ENCODE assay signal across 17 cellular contexts in genomic region chr11:19648321-19648720, GRCh38.
DNase-seq lines count a peak whose midpoint lies in the region; TF ChIP-seq lines count a peak whose summit lies in the region.
"Had no signal": no experiment of that assay in that cellular context is flagged by ENCODE, and none has a peak within 500 bp of the region (broad histone marks: within the 10 kb centered on the region; RNA-seq: fewer than 3 reads in every experiment).

No MANE protein-coding gene starts in this region.

- no peak overlapping the region for H4K91ac ChIP-seq in mesenchymal stem cell (ENCODE audit: low read length)

- H2BK5ac ChIP-seq in mesenchymal stem cell (ENCODE audit: low read depth, low read length, poor library complexity, severe bottlenecking) = no peak overlapping the region

- H3K4me1 ChIP-seq in mesenchymal stem cell (ENCODE audit: control insufficient read depth, insufficient read depth, low read depth, low read length) = peaks cover 15% of the 10 kb centered on the region

- no peak overlapping the region for H2BK12ac ChIP-seq in mesenchymal stem cell (ENCODE audit: low read length in 2 of 2)

- no peak overlapping the region for H3K18ac ChIP-seq in mesenchymal stem cell (ENCODE audit: low read depth in 1 of 2, low read length in 2 of 2)

- no peak overlapping the region for H2AFZ ChIP-seq in mesenchymal stem cell (ENCODE audit: low read depth, low read length)

- 77% methylated on average over 2 of the region's 3 CpGs for WGBS in mesenchymal stem cell

- POLR2A ChIA-PET in RWPE1 (lab: Yijun Ruan, JAX; ENCODE audit: low non-redundant PET) = no interaction called here

- CTCF ChIA-PET in RWPE1 (lab: Yijun Ruan, JAX) = no interaction called here

- no peak overlapping the region for H3K4me3 ChIP-seq in mesenchymal stem cell (ENCODE audit: insufficient read depth in 1 of 2, low read depth in 1 of 2, low read length in 2 of 2)
- H3K4me3 ChIP-seq: SJSA1 had no signal

- H3K4ac ChIP-seq in mesenchymal stem cell (ENCODE audit: low read depth in 1 of 2, low read length in 2 of 2) = no peak overlapping the region

- no peak for TF ChIP-seq CTCF in RWPE1 (conservative IDR thresholded peaks at IDR 0.05; ENCODE audit: low read depth)

- no peak overlapping the region for H2BK120ac ChIP-seq in mesenchymal stem cell (ENCODE audit: low read depth, low read length)

- no peaks in the 10 kb centered on the region for H3K27me3 ChIP-seq in mesenchymal stem cell (ENCODE audit: control insufficient read depth in 1 of 2, insufficient read depth in 1 of 2, low read length in 2 of 2)
- H3K27me3 ChIP-seq: SJSA1 had no signal

- no peak overlapping the region for H3K14ac ChIP-seq in mesenchymal stem cell (ENCODE audit: low read length in 2 of 2)

- no peak overlapping the region for H4K8ac ChIP-seq in mesenchymal stem cell (ENCODE audit: low read length)

- H3K79me1 ChIP-seq in mesenchymal stem cell (replicated peaks; ENCODE audit: low read length, poor library complexity, severe bottlenecking) = peaks cover 1% of the 10 kb centered on the region

- H3K9ac ChIP-seq in mesenchymal stem cell (ENCODE audit: low read length) = no peak overlapping the region

- no peak overlapping the region for H2BK15ac ChIP-seq in mesenchymal stem cell (ENCODE audit: low read depth, poor library complexity, severe bottlenecking)

- H3K27ac ChIP-seq in mesenchymal stem cell (ENCODE audit: low read length, poor library complexity, severe bottlenecking) (no peak overlapping the region), RWPE1 (no peak overlapping the region)
- H3K27ac ChIP-seq: SJSA1 had no signal

- no peaks in the 10 kb centered on the region for H3K9me3 ChIP-seq in mesenchymal stem cell (ENCODE audit: control insufficient read depth, low read length)
- H3K9me3 ChIP-seq: SJSA1 had no signal

- no peak overlapping the region for H3K23ac ChIP-seq in mesenchymal stem cell (ENCODE audit: low read length in 2 of 2)

- H2AK5ac ChIP-seq in mesenchymal stem cell (ENCODE audit: low read length, severe bottlenecking) = no peak overlapping the region

- no peak overlapping the region for H3K4me2 ChIP-seq in mesenchymal stem cell (ENCODE audit: low read length, poor library complexity, severe bottlenecking)

- H3K36me3 ChIP-seq in mesenchymal stem cell (ENCODE audit: control insufficient read depth in 1 of 2, insufficient read depth in 2 of 2, low read depth in 1 of 2, low read length in 2 of 2) = no peaks in the 10 kb centered on the region
- H3K36me3 ChIP-seq: SJSA1 had no signal

- peak; percentile 28 for DNase-seq in DMS 273 treated with DMSO at 0.1 percent for 48 hours (lab: John Stamatoyannopoulos, UW)
- DNase-seq in H4 (ENCODE audit: low spot score) = peak; percentile 65
- DNase-seq in OCI-M1 (lab: John Stamatoyannopoulos, UW) = peak; percentile 15
- peak; percentile 13 for DNase-seq in mesenchymal stem cell
- no peak for DNase-seq in stimulated activated CD4-positive, alpha-beta T cell treated with anti-CD3 and anti-CD28 coated beads, Interleukin-4, amount 100 ng/mL, for 1 hour
- DNase-seq in RWPE1 (ENCODE audit: low spot score) = no peak
- DNase-seq in activated gamma-delta T cell (lab: John Stamatoyannopoulos, UW) = no peak
- DNase-seq: C1 segment of cervical spinal cord; CD8-positive, alpha-beta memory T cell; GDM1; KBM-7; NCI-H1417 treated with DMSO at 0.1 percent for 48 hours; NCI-H2081 treated with DMSO at 0.1 percent for 48 hours; NCI-H524; NCI-H82; T-helper 17 cell had no signal

Comparison
In these comparisons a context has a peak if more than half of its experiments do, and no peak if none do; other contexts are left out.
1. DNase-seq: peak in DMS 273 treated with DMSO at 0.1 percent for 48 hours (single experiment), H4 (single experiment), OCI-M1 (single experiment) and mesenchymal stem cell (single experiment); none in stimulated activated CD4-positive, alpha-beta T cell treated with anti-CD3 and anti-CD28 coated beads, Interleukin-4, amount 100 ng/mL, for 1 hour (single experiment), RWPE1 (single experiment) and activated gamma-delta T cell (single experiment).